17 cellular contexts compared by ENCODE assay signal in the genomic region with DNA sequence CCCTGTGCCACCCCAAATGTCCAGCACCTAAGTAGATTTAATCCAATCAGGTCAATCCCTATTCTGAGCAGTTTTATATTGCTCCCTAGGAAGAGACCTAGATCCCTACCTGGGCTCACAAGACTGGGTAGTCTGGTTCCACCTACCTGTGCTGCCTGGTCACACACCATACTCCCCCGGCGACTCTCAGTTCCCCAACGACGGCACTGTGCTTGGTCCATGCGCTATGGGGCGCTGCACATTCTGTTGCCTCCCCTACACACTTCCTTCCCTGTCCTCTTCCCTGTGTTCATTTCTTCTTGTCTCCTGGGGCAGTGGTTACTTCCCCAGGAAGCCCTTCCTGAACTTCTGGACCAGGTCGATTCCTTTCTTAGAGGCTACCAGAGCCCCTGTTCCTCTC.
DNase-seq lines count a peak whose midpoint lies in the region; ATAC-seq and TF ChIP-seq lines count a peak whose summit lies in the region.
"Had no signal": no experiment of that assay in that cellular context is flagged by ENCODE, and none has a peak within 500 bp of the region (broad histone marks: within the 10 kb centered on the region; RNA-seq: fewer than 3 reads in every experiment).

No MANE protein-coding gene starts in this region.

- no peak overlapping the region for H3K4me3 ChIP-seq in lower leg skin (ENCODE audit: low read depth, poor library complexity, severe bottlenecking)
- H3K4me3 ChIP-seq: transverse colon had no signal

- WGBS in lower leg skin, 2 donors, result 78 to 79% methylated on average over 7 of the region's 7 CpGs

- no peak for TF ChIP-seq POLR2A in lower leg skin (IDR thresholded peaks at IDR 0.05)

- intact Hi-C loops in lower leg skin (cut with DNase I; ENCODE audit: low total_unique reads), result loop anchor here (10.0 kb wide), 1 partner anchor 545 kb away; no protein-coding TSS in a partner anchor

- DNase-seq in germinal center (ENCODE audit: low spot score) (peak; percentile 56), DMS114 treated with DMSO at 0.1 percent for 48 hours (lab: John Stamatoyannopoulos, UW; ENCODE audit: unreplicated experiment) (no peak), lower leg skin (ENCODE audit: low spot score in 2 of 2) (no peak), NCI-H510A (lab: John Stamatoyannopoulos, UW) (no peak), GM03348 (ENCODE audit: low spot score) (no peak)
- DNase-seq: activated CD4-positive, alpha-beta T cell treated with anti-CD3 and anti-CD28 coated beads for 36 hours; activated naive CD8-positive, alpha-beta T cell treated with anti-CD3 and anti-CD28 coated beads for 36 hours; caudate nucleus; foreskin fibroblast; NCI-H2029 treated with DMSO at 0.1 percent for 48 hours; T-helper 2 cell; transverse colon had no signal

- TF ChIP-seq CTCF in lower leg skin (IDR thresholded peaks at IDR 0.05), result no peak

- ATAC-seq in GM18498 (IDR thresholded peaks at IDR 0.05; ENCODE audit: unreplicated experiment), result peak; percentile 52
- ATAC-seq in GM21447 (IDR thresholded peaks at IDR 0.05; ENCODE audit: unreplicated experiment), result peak; percentile 78
- ATAC-seq in HG03342 (IDR thresholded peaks at IDR 0.05; ENCODE audit: unreplicated experiment), result peak; percentile 70
- ATAC-seq: activated CD4-positive, alpha-beta T cell treated with anti-CD3 and anti-CD28 coated beads for 36 hours; natural killer cell treated with Interleukin-12 subunit alpha and Interleukin-12 subunit beta and Interleukin-15 and Interleukin-18, amount 100 ng/mL, for 72 hours; Right ventricle myocardium inferior had no signal
